ENCODE assay signal across 25 cellular contexts in genomic region chr3:174191895-174192294, GRCh38.
"Had no signal": no experiment of that assay in that cellular context is flagged by ENCODE, and none has a peak within 500 bp of the region (broad histone marks: within the 10 kb centered on the region; RNA-seq: fewer than 3 reads in every experiment).

No MANE protein-coding gene starts in this region.

- DNase-seq: dorsolateral prefrontal cortex; effector CD4-positive, alpha-beta T cell; endodermal cell; erythroblast; esophagus squamous epithelium; foreskin melanocyte; glutamatergic neuron; hypothalamus; natural killer cell; occipital lobe; ovary; posterior cingulate gyrus; psoas muscle; right cardiac atrium; sigmoid colon; stimulated activated CD4-positive, alpha-beta T cell treated with anti-CD3 and anti-CD28 coated beads, Interleukin-2, amount 100 ng/mL, for 24 hours; stimulated activated CD4-positive, alpha-beta T cell treated with anti-CD3 and anti-CD28 coated beads, Interleukin-4, amount 100 ng/mL, for 24 hours; stimulated activated naive CD4-positive, alpha-beta T cell treated with Interleukin-2 at 50 U/mL for 16 hours; stomach; thyroid gland had no signal

- FAIRE-seq: keratinocyte had no signal

- H3K4me3 Mint-ChIP-seq: endodermal cell; memory B cell; natural killer cell; stimulated activated effector memory CD8-positive, alpha-beta T cell treated with anti-CD3 and anti-CD28 coated beads, Interleukin-12 subunit alpha, Interleukin-12 subunit beta, amount 100 ng/mL, for 72 hours; type B pancreatic cell had no signal

- H3K27me3 Mint-ChIP-seq: memory B cell, type B pancreatic cell had no signal

- H3K27me3 ChIP-seq: dorsolateral prefrontal cortex, esophagus squamous epithelium, ovary, sigmoid colon, stomach, thyroid gland had no signal

- H3K4me1 ChIP-seq: psoas muscle, thyroid gland had no signal

- H3K27ac Mint-ChIP-seq: endodermal cell; memory B cell; natural killer cell; stimulated activated effector memory CD8-positive, alpha-beta T cell treated with anti-CD3 and anti-CD28 coated beads, Interleukin-12 subunit alpha, Interleukin-12 subunit beta, amount 100 ng/mL, for 72 hours; type B pancreatic cell had no signal

- H3K36me3 Mint-ChIP-seq: memory B cell; natural killer cell; stimulated activated effector memory CD8-positive, alpha-beta T cell treated with anti-CD3 and anti-CD28 coated beads, Interleukin-12 subunit alpha, Interleukin-12 subunit beta, amount 100 ng/mL, for 72 hours; type B pancreatic cell had no signal

- H3K9me3 Mint-ChIP-seq: endodermal cell; stimulated activated effector memory CD8-positive, alpha-beta T cell treated with anti-CD3 and anti-CD28 coated beads, Interleukin-12 subunit alpha, Interleukin-12 subunit beta, amount 100 ng/mL, for 72 hours; type B pancreatic cell had no signal

- ATAC-seq: psoas muscle; stimulated activated effector memory CD8-positive, alpha-beta T cell treated with anti-CD3 and anti-CD28 coated beads, Interleukin-12 subunit alpha, Interleukin-12 subunit beta, amount 100 ng/mL, for 72 hours had no signal

- H3K4me1 Mint-ChIP-seq: stimulated activated effector memory CD8-positive, alpha-beta T cell treated with anti-CD3 and anti-CD28 coated beads, Interleukin-12 subunit alpha, Interleukin-12 subunit beta, amount 100 ng/mL, for 72 hours had no signal

- H3K4me3 ChIP-seq: esophagus squamous epithelium, lung, ovary, psoas muscle, sigmoid colon, stomach, thyroid gland had no signal

- H3K27ac ChIP-seq: dorsolateral prefrontal cortex, esophagus squamous epithelium, ovary, psoas muscle, sigmoid colon, stomach, thyroid gland had no signal

- H3K9me3 ChIP-seq: esophagus squamous epithelium, ovary, psoas muscle, sigmoid colon, stomach, thyroid gland had no signal

- H3K36me3 ChIP-seq: esophagus squamous epithelium, ovary, sigmoid colon, stomach, thyroid gland had no signal
